8 cellular contexts compared by ENCODE assay signal in genomic region chr7:23570592-23571200, GRCh38. TPM values are rescaled to one million over a fixed set of nuclear protein-coding genes. Genes with fewer than 3 reads are reported as not detected.
A peak's percentile ranks its signal among the peaks of the same experiment; 100 is the strongest.
DNase-seq lines count a peak whose midpoint lies in the region; ATAC-seq and TF ChIP-seq lines count a peak whose summit lies in the region.

No MANE protein-coding gene starts in this region.

- H3K9me3 Mint-ChIP-seq in HFFc6 = no peaks in the 10 kb centered on the region

- H3K4me3 Mint-ChIP-seq in HFFc6 = no peak overlapping the region

- no peaks in the 10 kb centered on the region for H3K4me1 Mint-ChIP-seq in HFFc6 (ENCODE audit: low read depth)

- peaks cover 3% of the 10 kb centered on the region for H3K27me3 Mint-ChIP-seq in HFFc6 (ENCODE audit: insufficient read depth)

- no peaks in the 10 kb centered on the region for H3K36me3 ChIP-seq in sigmoid colon

- H3K9me3 ChIP-seq in right cardiac atrium (ENCODE audit: control insufficient read depth, low read length) (no peaks in the 10 kb centered on the region), sigmoid colon (no peaks in the 10 kb centered on the region)

- TF ChIP-seq CTCF in GM12801 (IDR thresholded peaks at IDR 0.05; ENCODE audit: extremely low read depth, insufficient read length) = peak; percentile 77
- peak; percentile 89 for TF ChIP-seq CTCF in HFFc6 (IDR thresholded peaks at IDR 0.05)
- TF ChIP-seq CTCF in sigmoid colon (IDR thresholded peaks at IDR 0.05) = peak; percentile 65 to 81 (median 72)

- DNase-seq in HFFc6 (peak; percentile 68), NCI-H1417 treated with DMSO at 0.1 percent for 48 hours (lab: John Stamatoyannopoulos, UW) (peak; percentile 39), T-helper 1 cell (peak; percentile 28 to 58 (median 38)), amniotic stem cell (lab: John Stamatoyannopoulos, UW) (peak; percentile 81), right cardiac atrium (peak; percentile 74 to 87 (median 75)), sigmoid colon (peak; percentile 79)

- H3K27ac Mint-ChIP-seq in HFFc6 = no peak overlapping the region

- no peak for TF ChIP-seq EP300 in sigmoid colon (IDR thresholded peaks at IDR 0.05)

- H3K4me3 ChIP-seq in right cardiac atrium (ENCODE audit: low read length) (no peak overlapping the region), sigmoid colon (no peak overlapping the region)

- no peaks in the 10 kb centered on the region for H3K27me3 ChIP-seq in right cardiac atrium (ENCODE audit: control insufficient read depth, insufficient read depth)
- peaks cover 0 to 12% (median 0%) of the 10 kb centered on the region in 3 donors for H3K27me3 ChIP-seq in sigmoid colon

- ATAC-seq in right cardiac atrium (peak; percentile 93 to 94), HG03457 (IDR thresholded peaks at IDR 0.05; ENCODE audit: unreplicated experiment) (no peak)

- TF ChIP-seq POLR2A in sigmoid colon (IDR thresholded peaks at IDR 0.05) = no peak

- no peaks in the 10 kb centered on the region for H3K4me1 ChIP-seq in right cardiac atrium (ENCODE audit: control insufficient read depth, insufficient read depth, low read length)
- H3K4me1 ChIP-seq in sigmoid colon = no peaks in the 10 kb centered on the region

- no peak overlapping the region for H3K27ac ChIP-seq in right cardiac atrium (ENCODE audit: low read length)
- H3K27ac ChIP-seq in sigmoid colon = no peak overlapping the region

- H3K36me3 Mint-ChIP-seq in HFFc6 (ENCODE audit: low read depth) = no peaks in the 10 kb centered on the region

- intact Hi-C loops in right cardiac atrium (cut with DNase I) = loop anchor here (2.0 to 5.0 kb wide), 2 partner anchors 142 kb away; partner anchors contain the start of gene STK31 (in 2 of the 4)
- intact Hi-C loops in sigmoid colon (cut with DNase I) = loop anchor here (1.0 to 10.0 kb wide), 3 partner anchors 24 to 1094 kb away; no protein-coding TSS in a partner anchor

- 26% methylated on average over 5 of the region's 5 CpGs for WGBS in right cardiac atrium
- WGBS in sigmoid colon, 2 donors = 46 to 49% methylated on average over 5 of the region's 5 CpGs

RNA-seq across cellular contexts. Expression of gene CCDC126, which starts 26.5 kb away (rescaled TPM):
- 1 to 10 TPM; 3.9 to 5.9 (median 4.8) TPM for total RNA-seq in HFFc6 (2021; fragmentation: NEBNext Ultra II Directional; extraction: Animal tissue kit (Norgen Biotek cat#: 25700))
- 10 to 100 TPM in 1 of 4 donors, 1 to 10 TPM in 3; 7.8 to 11.3 (median 9.2) TPM for total RNA-seq in right cardiac atrium
- polyA plus RNA-seq in right cardiac atrium = 6.5 TPM
- 10 to 100 TPM; 11.1 to 25.0 (median 14.7) TPM for total RNA-seq in sigmoid colon
- polyA plus RNA-seq in sigmoid colon = 1 to 10 TPM; 5.0 to 5.8 (median 5.4) TPM

RNA-seq across cellular contexts. Expression of gene TRA2A, which starts 38.9 kb away (rescaled TPM):
- total RNA-seq in HFFc6 (2021; fragmentation: NEBNext Ultra II Directional; extraction: Animal tissue kit (Norgen Biotek cat#: 25700)) = 10 to 100 TPM; 85.5 to 97.8 (median 92.5) TPM
- total RNA-seq in right cardiac atrium = 10 to 100 TPM; 31.9 to 52.1 (median 42.7) TPM
- 38.9 TPM for polyA plus RNA-seq in right cardiac atrium
- total RNA-seq in sigmoid colon = 10 to 100 TPM; 37.0 to 84.5 (median 42.2) TPM
- polyA plus RNA-seq in sigmoid colon = 10 to 100 TPM; 34.2 to 57.7 (median 46.9) TPM
